35 cellular contexts compared by ENCODE assay signal in the genomic region with DNA sequence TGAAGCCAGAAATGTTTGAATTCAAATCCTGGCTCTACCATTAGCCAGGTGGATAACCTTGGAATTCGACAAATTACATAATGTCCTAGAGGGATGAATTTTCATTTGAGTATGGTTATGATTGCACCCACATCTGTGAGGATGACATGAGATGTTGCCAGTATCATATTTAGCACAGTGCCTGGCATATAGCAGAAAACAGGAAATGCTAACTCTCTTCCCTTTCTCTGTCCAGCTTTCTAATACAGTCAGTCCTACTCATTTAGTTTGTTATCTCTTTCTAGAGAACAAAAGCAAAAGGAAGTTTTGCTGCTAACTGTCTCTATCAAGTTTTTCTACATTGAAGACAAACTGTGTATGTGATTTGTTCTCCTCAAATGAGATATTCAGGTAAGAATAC.
"Had no signal": no experiment of that assay in that cellular context is flagged by ENCODE, and none has a peak within 500 bp of the region (broad histone marks: within the 10 kb centered on the region; RNA-seq: fewer than 3 reads in every experiment).

No MANE protein-coding gene starts in this region.

- H3K27ac Mint-ChIP-seq: activated CD4-positive, alpha-beta T cell treated with anti-CD3 and anti-CD28 coated beads for 36 hours; activated CD4-positive, alpha-beta T cell treated with anti-CD3 and anti-CD28 coated beads, Interleukin-2, amount 10 ng/mL, durations not matched to agents 7 days and 5 days; activated CD8-positive, alpha-beta T cell treated with anti-CD3 and anti-CD28 coated beads, Interleukin-2, amount 10 ng/mL, durations not matched to agents 7 days and 5 days; activated naive CD8-positive, alpha-beta T cell treated with anti-CD3 and anti-CD28 coated beads for 36 hours; activated T-helper 17 cell treated with anti-CD3 and anti-CD28 coated beads, Interleukin-2, amount 50 U/mL, for 72 hours; T-helper 1 cell treated with Interleukin-12 subunit alpha and Interleukin-12 subunit beta and Interleukin-4 antibody, amounts not matched to agents 30 μg/mL and 1 μg/mL, for 36 hours; T-helper 2 cell treated with Interferon-gamma antibody and Interleukin-4, amounts not matched to agents 5 μg/mL and 100 μg/mL, for 36 hours; WTC11 had no signal

- H3K27ac ChIP-seq: brain microvascular endothelial cell, colonic mucosa, SJSA1 had no signal

- H3K4me1 Mint-ChIP-seq: activated CD4-positive, alpha-beta T cell treated with anti-CD3 and anti-CD28 coated beads for 36 hours; activated CD4-positive, alpha-beta T cell treated with anti-CD3 and anti-CD28 coated beads, Interleukin-2, amount 10 ng/mL, durations not matched to agents 7 days and 5 days; activated naive CD8-positive, alpha-beta T cell treated with anti-CD3 and anti-CD28 coated beads for 36 hours; activated T-helper 17 cell treated with anti-CD3 and anti-CD28 coated beads, Interleukin-2, amount 50 U/mL, for 72 hours had no signal

- H3K9me3 Mint-ChIP-seq: activated CD4-positive, alpha-beta T cell treated with anti-CD3 and anti-CD28 coated beads, Interleukin-2, amount 10 ng/mL, durations not matched to agents 7 days and 5 days; activated naive CD8-positive, alpha-beta T cell treated with anti-CD3 and anti-CD28 coated beads for 36 hours; activated T-helper 17 cell treated with anti-CD3 and anti-CD28 coated beads, Interleukin-2, amount 50 U/mL, for 72 hours; T-helper 1 cell treated with Interleukin-12 subunit alpha and Interleukin-12 subunit beta and Interleukin-4 antibody, amounts not matched to agents 30 μg/mL and 1 μg/mL, for 36 hours; T-helper 2 cell treated with Interferon-gamma antibody and Interleukin-4, amounts not matched to agents 5 μg/mL and 100 μg/mL, for 36 hours; WTC11 had no signal

- DNase-seq: activated CD4-positive, alpha-beta T cell treated with anti-CD3 and anti-CD28 coated beads for 36 hours; activated CD4-positive, alpha-beta T cell treated with anti-CD3 and anti-CD28 coated beads, Interleukin-2, amount 10 ng/mL, durations not matched to agents 7 days and 5 days; activated CD4-positive, alpha-beta T cell treated with anti-CD3 and anti-CD28 coated beads, Interleukin-2, amount 50 U/mL, for 48 hours; activated CD8-positive, alpha-beta T cell treated with anti-CD3 and anti-CD28 coated beads, Interleukin-2, amount 10 ng/mL, durations not matched to agents 7 days and 5 days; activated effector memory CD4-positive, alpha-beta T cell treated with anti-CD3 and anti-CD28 coated beads, Interleukin-2, amount 50 U/mL, for 16 hours; activated naive CD4-positive, alpha-beta T cell; activated naive CD4-positive, alpha-beta T cell treated with anti-CD3 and anti-CD28 coated beads, Interleukin-2, amount 50 U/mL, for 16 hours; activated naive CD8-positive, alpha-beta T cell treated with anti-CD3 and anti-CD28 coated beads for 36 hours; activated T-cell treated with anti-CD3 and anti-CD28 coated beads for 4 hours; activated T-cell treated with anti-CD3 and anti-CD28 coated beads, Interleukin-2, amount 50 U/mL, for 48 hours; amniotic stem cell; aorta; brain microvascular endothelial cell; central memory CD4-positive, alpha-beta T cell; colonic mucosa; Kasumi-1; KG1; MM.1S; NCI-H1092; NCI-H1436 treated with DMSO at 0.1 percent for 48 hours; NCI-H1694 treated with DMSO at 0.1 percent for 48 hours; NCI-H2029; NCI-H345; NCI-H526; NCI-H748 treated with DMSO at 0.1 percent for 48 hours; NK-92 treated with Interleukin-12 subunit alpha and Interleukin-12 subunit beta, amount 100 ng/mL, for 24 hours; SHP77 treated with DMSO at 0.1 percent for 48 hours; SK-N-SH had no signal

- ATAC-seq: activated CD4-positive, alpha-beta T cell treated with anti-CD3 and anti-CD28 coated beads for 36 hours; activated CD4-positive, CD25-positive, alpha-beta regulatory T cell treated with anti-CD3 and anti-CD28 coated beads, Interleukin-2, amount 50 U/mL, for 24 hours; activated CD8-positive, alpha-beta T cell treated with anti-CD3 and anti-CD28 coated beads, Interleukin-2, amount 10 ng/mL, durations not matched to agents 7 days and 5 days; activated T-helper 17 cell treated with anti-CD3 and anti-CD28 coated beads, Interleukin-2, amount 50 U/mL, for 72 hours; Panc1; WTC11 had no signal

- H3K4me3 Mint-ChIP-seq: activated CD4-positive, alpha-beta T cell treated with anti-CD3 and anti-CD28 coated beads for 36 hours; activated CD4-positive, alpha-beta T cell treated with anti-CD3 and anti-CD28 coated beads, Interleukin-2, amount 10 ng/mL, durations not matched to agents 7 days and 5 days; activated CD8-positive, alpha-beta T cell treated with anti-CD3 and anti-CD28 coated beads, Interleukin-2, amount 10 ng/mL, durations not matched to agents 7 days and 5 days; activated naive CD8-positive, alpha-beta T cell treated with anti-CD3 and anti-CD28 coated beads for 36 hours; activated T-helper 17 cell treated with anti-CD3 and anti-CD28 coated beads, Interleukin-2, amount 50 U/mL, for 72 hours; T-helper 1 cell treated with Interleukin-12 subunit alpha and Interleukin-12 subunit beta and Interleukin-4 antibody, amounts not matched to agents 30 μg/mL and 1 μg/mL, for 36 hours; T-helper 2 cell treated with Interferon-gamma antibody and Interleukin-4, amounts not matched to agents 5 μg/mL and 100 μg/mL, for 36 hours; WTC11 had no signal

- H3K36me3 Mint-ChIP-seq: activated naive CD8-positive, alpha-beta T cell treated with anti-CD3 and anti-CD28 coated beads for 36 hours; WTC11 had no signal
